ENCODE assay signal across 1 cellular context in genomic region chr11:20608938-20609337, GRCh38.
TF ChIP-seq lines count a peak whose summit lies in the region.

No MANE protein-coding gene starts in this region.

TF ChIP-seq in K562, 482 proteins besides CTCF, POLR2A, EP300 and RAD21 (continued from another document):
- TF ChIP-seq CREB3L1 (IDR thresholded peaks at IDR 0.05; ENCODE audit: borderline replicate concordance, low read depth) = no peak
- no peak for TF ChIP-seq STAT6 (CRISPR knock-in tag; IDR thresholded peaks at IDR 0.05)
